In genomic region chr10:96719850-96720421, GRCh38 we compare ENCODE assay signal across 8 cellular contexts. TPM values are rescaled to one million over a fixed set of nuclear protein-coding genes. Genes with fewer than 3 reads are reported as not detected.
DNase-seq lines count a peak whose midpoint lies in the region; ATAC-seq, FAIRE-seq and TF ChIP-seq lines count a peak whose summit lies in the region.

No MANE protein-coding gene starts in this region.

- H3K79me2 ChIP-seq in SU-DHL-6 (ENCODE audit: insufficient read depth, low read length) = peaks cover 48% of the 10 kb centered on the region
- H3K79me2 ChIP-seq in GM12878 (ENCODE audit: control insufficient read depth, insufficient read depth, low read length) = peaks cover 48% of the 10 kb centered on the region

- RAD21 ChIA-PET in GM12878 (lab: Charles Lee; ENCODE audit: unreplicated experiment) = interaction anchor here (0.6 to 2.1 kb wide), 7 partner anchors 12 to 77 kb away, joined by 3 to 13 read pairs (median 4); no protein-coding TSS in a partner anchor

- TF ChIP-seq EP300 in GM12878 (IDR thresholded peaks at IDR 0.05; ENCODE audit: borderline replicate concordance in 1 of 2, control insufficient read depth in 1 of 2, low read depth in 2 of 2, low read length in 2 of 2) = no peak; a peak in 1 of 4 replicates

- H3K4me1 ChIP-seq in A673 (ENCODE audit: insufficient read depth, low read length, poor library complexity, severe bottlenecking) (peaks cover 5% of the 10 kb centered on the region), GM12878 (ENCODE audit: control insufficient read depth, insufficient read depth, low read length) (peaks cover 34% of the 10 kb centered on the region)

- H3K36me3 ChIP-seq in A673 (ENCODE audit: insufficient read depth, low read length, poor library complexity, severe bottlenecking) = no peaks in the 10 kb centered on the region
- peaks cover 8% of the 10 kb centered on the region; the same call in 1 of the 2 replicates for H3K36me3 ChIP-seq in SU-DHL-6 (ENCODE audit: low read length)
- no peaks in the 10 kb centered on the region; a peak in 1 of 4 replicates for H3K36me3 ChIP-seq in GM12878 (ENCODE audit: control insufficient read depth in 2 of 2, insufficient read depth in 2 of 2, low read length in 1 of 2)

- ATAC-seq in GM18868 (IDR thresholded peaks at IDR 0.05; ENCODE audit: unreplicated experiment) (peak; percentile 69), HG03354 (IDR thresholded peaks at IDR 0.05; ENCODE audit: poor library complexity, severe bottlenecking, unreplicated experiment) (peak; percentile 70), GM12878 (peak; percentile 82)

- H3K4me3 ChIP-seq in A673 (ENCODE audit: low read depth, low read length, poor library complexity, severe bottlenecking) (peak overlapping the region; percentile 44), SU-DHL-6 (ENCODE audit: insufficient read depth, low read length, poor library complexity, severe bottlenecking) (peak overlapping the region; percentile 78), GM12878 (peak overlapping the region; percentile 97)

- intact Hi-C loops in A673 (cut with micrococcal nuclease; ENCODE audit: unreplicated experiment) (no loop called here), GM12878 (cut with micrococcal nuclease; ENCODE audit: unreplicated experiment) (loop anchor here (1.0 to 10.0 kb wide), 5 partner anchors 20 to 135 kb away; partner anchors contain the start of gene TM9SF3)

- under 1% methylated on average over 22 of the region's 38 CpGs for WGBS in GM12878 (ENCODE audit: insufficient coverage, insufficient replicate concordance, low lambda C conversion rate, missing lambda C conversion rate)

- no peaks in the 10 kb centered on the region for H3K9me2 ChIP-seq in SU-DHL-6 (replicated peaks; ENCODE audit: insufficient read depth, low read length)

- peaks cover 28% of the 10 kb centered on the region for H3F3A ChIP-seq in SU-DHL-6 (ENCODE audit: insufficient read depth)

- H3K9ac ChIP-seq in SU-DHL-6 (ENCODE audit: low read length) (peak overlapping the region; percentile 83), GM12878 (ENCODE audit: control insufficient read depth, insufficient read depth, low read length) (peak overlapping the region; percentile 76)

- SMC1A ChIA-PET in GM12878 (lab: Charles Lee; ENCODE audit: uncharacterized antibody, unreplicated experiment) = interaction anchor here (1.3 to 2.4 kb wide), 8 partner anchors 13 to 135 kb away, joined by 3 to 13 read pairs (median 6); no protein-coding TSS in a partner anchor

- no peak overlapping the region for H2AFZ ChIP-seq in SU-DHL-6 (ENCODE audit: low read depth, low read length, severe bottlenecking)
- peak overlapping the region; percentile 82 for H2AFZ ChIP-seq in GM12878 (ENCODE audit: control insufficient read depth, low read depth, low read length)

- in situ Hi-C loops in GM12878 (cut with MboI) = loop anchor here (10.0 kb wide), 1 partner anchor 75 kb away; no protein-coding TSS in a partner anchor

- H3K4me2 ChIP-seq in SU-DHL-6 (ENCODE audit: low read depth, low read length, poor library complexity, severe bottlenecking) = peak overlapping the region; percentile 95
- H3K4me2 ChIP-seq in GM12878 (ENCODE audit: control insufficient read depth, insufficient read depth) = peak overlapping the region; percentile 97; the same call in 1 of the 2 replicates

- POLR2A ChIA-PET in A673 (lab: Charles Lee; ENCODE audit: low non-redundant PET) (no interaction called here), GM12878 (lab: Charles Lee) (interaction anchor here (0.6 to 1.2 kb wide), 2 partner anchors 17 to 24 kb away, joined by 3 to 4 read pairs; no protein-coding TSS in a partner anchor)

- TF ChIP-seq POLR2A in GM12878 (IDR thresholded peaks at IDR 0.05; ENCODE audit: low read depth, low read length) = no peak

- TF ChIP-seq CTCF in A673 (conservative IDR thresholded peaks at IDR 0.05; ENCODE audit: low read depth, low read length) (peak; percentile 43), SU-DHL-6 (IDR thresholded peaks at IDR 0.05; ENCODE audit: insufficient read depth, low read length, poor library complexity, severe bottlenecking) (peak; percentile 87), GM12878 (IDR thresholded peaks at IDR 0.05 in 2 of 3, conservative IDR thresholded peaks at IDR 0.05 in 1 of 3; ENCODE audit: control insufficient read depth in 2 of 3, extremely low read depth in 1 of 3, insufficient read depth in 1 of 3, low read depth in 3 of 3, low read length in 3 of 3) (peak; percentile 89 to 96 (median 89))

- TF ChIP-seq RAD21 in GM12878 (IDR thresholded peaks at IDR 0.05; ENCODE audit: insufficient read depth, low read depth, low read length) = peak; percentile 79

- H3K27ac ChIP-seq in A673 (ENCODE audit: low read depth, low read length, poor library complexity, severe bottlenecking) = no peak overlapping the region
- peak overlapping the region; percentile 96 for H3K27ac ChIP-seq in SU-DHL-6 (ENCODE audit: low read depth, low read length)
- H3K27ac ChIP-seq in GM12878 (ENCODE audit: control insufficient read depth, insufficient read depth) = peak overlapping the region; percentile 71

- no peak for FAIRE-seq in GM12878 (lab: Jason Lieb, UNC)

- DNase-seq in A673 (ENCODE audit: low spot score) (peak; percentile 12), GM12878 (ENCODE audit: low read depth, low spot score) (no peak), kidney glomerular epithelial cell (lab: John Stamatoyannopoulos, UW) (peak; percentile 23), NCI-H1694 (lab: John Stamatoyannopoulos, UW) (no peak)
- peak; percentile 29 to 51 for DNase-seq in stimulated activated CD4-positive, alpha-beta T cell treated with anti-CD3 and anti-CD28 coated beads, Interleukin-1b, Interleukin-23, amount 100 ng/mL, for 4 hours (ENCODE audit: low read depth in 2 of 2)

- H3K9me3 ChIP-seq in A673 (ENCODE audit: low read depth, low read length, poor library complexity, severe bottlenecking) (no peaks in the 10 kb centered on the region), SU-DHL-6 (ENCODE audit: insufficient read depth, low read length) (no peaks in the 10 kb centered on the region), GM12878 (replicated peaks; ENCODE audit: control insufficient read depth, insufficient read depth, low read length) (no peaks in the 10 kb centered on the region)

- H3K27me3 ChIP-seq in A673 (replicated peaks; ENCODE audit: insufficient read depth, low read depth, low read length, poor library complexity) (peaks cover 9% of the 10 kb centered on the region), SU-DHL-6 (ENCODE audit: low read length) (no peaks in the 10 kb centered on the region), GM12878 (replicated peaks in 1 of 2; ENCODE audit: control insufficient read depth in 2 of 2, insufficient read depth in 2 of 2, low read length in 1 of 2) (no peaks in the 10 kb centered on the region)

- CTCF ChIA-PET in A673 (lab: Charles Lee) = no interaction called here
- CTCF ChIA-PET in GM12878 (lab: Yijun Ruan, JAX) = interaction anchor here (1.5 to 2.3 kb wide), 7 partner anchors 18 to 128 kb away, joined by 3 to 13 read pairs (median 4); no protein-coding TSS in a partner anchor

- H4K20me1 ChIP-seq in SU-DHL-6 (ENCODE audit: low read depth, low read length) (no peaks in the 10 kb centered on the region), GM12878 (ENCODE audit: control insufficient read depth, insufficient read depth) (no peaks in the 10 kb centered on the region)

- no TSS peak for BruUV-seq in A673 (replicated peaks; lab: Mats Ljungman, UMichigan)
- no TSS peak for BruUV-seq in GM12878 (replicated peaks; lab: Mats Ljungman, UMichigan)

TF ChIP-seq in GM12878, 131 proteins besides CTCF, POLR2A, EP300 and RAD21 (continues in another document):
- TF ChIP-seq HDGF (IDR thresholded peaks at IDR 0.05) = peak; percentile 72; the same call in 1 of the 2 replicates
- TF ChIP-seq PRDM15 (CRISPR knock-in tag; IDR thresholded peaks at IDR 0.05) = no peak

RNA-seq across cellular contexts. Expression of gene PIK3AP1, which starts 0.4 kb away (rescaled TPM):
- 0.24 and 0.37 TPM in 2 replicates for total RNA-seq in A673 (2021)
- 528 and 572 TPM in 2 replicates for total RNA-seq in GM12878 (2013; cell fraction: nucleolus; rRNA removed)
- total RNA-seq in GM12878 (2014; rRNA removed) = 151 and 167 TPM in 2 replicates
- 143 and 148 TPM in 2 replicates for total RNA-seq in GM12878 (2014; rRNA removed; fragmentation: Illumina TruSeq; extraction: Trizol)
- total RNA-seq in GM12878 (2021) = 137 and 142 TPM in 2 replicates
- 51.5 TPM for polyA plus RNA-seq in GM12878 (2011; ENCODE audit: low read depth)
- polyA plus RNA-seq in GM12878 (2011; rRNA removed) = 281 and 306 TPM in 2 replicates
- polyA plus RNA-seq in GM12878 (2011; cell fraction: cytosol; rRNA removed) = 333 and 336 TPM in 2 replicates
- polyA plus RNA-seq in GM12878 (2011; cell fraction: nucleus; rRNA removed) = 200 and 264 TPM in 2 replicates
- polyA plus RNA-seq in GM12878 (2012) = 66.8 and 75.2 TPM in 2 replicates
- polyA plus RNA-seq in GM12878 (2014; fragmentation: Illumina TruSeq; extraction: Trizol) = 107 and 128 TPM in 2 replicates
- 10 to 100 TPM; 26.2 to 37.0 TPM for polyA plus RNA-seq in GM12878 (2014; fragmentation: Nextera tagmentation; extraction: Ambion mirVana)
- polyA plus RNA-seq in GM12878 (2014; rRNA removed) = 108 and 110 TPM in 2 replicates
- 10 to 100 TPM; 92.4 to 93.7 TPM for polyA plus RNA-seq in GM12878 (2016; fragmentation: Nextera tagmentation; extraction: Ambion mirVana)
- 802 and 813 TPM in 2 replicates for polyA minus RNA-seq in GM12878 (2011; rRNA and poly(A)+ RNA removed)
- polyA minus RNA-seq in GM12878 (2011; cell fraction: cytosol; rRNA and poly(A)+ RNA removed) = 162 and 192 TPM in 2 replicates
- 171 and 266 TPM in 2 replicates for polyA minus RNA-seq in GM12878 (2011; cell fraction: nucleus; rRNA and poly(A)+ RNA removed)

Comparison
In these comparisons a context has a peak if more than half of its experiments do, and no peak if none do; other contexts are left out.
1. DNase-seq: peak in A673 (single experiment), kidney glomerular epithelial cell (single experiment) and stimulated activated CD4-positive, alpha-beta T cell treated with anti-CD3 and anti-CD28 coated beads, Interleukin-1b, Interleukin-23, amount 100 ng/mL, for 4 hours (2 of 2); none in GM12878 (single experiment) and NCI-H1694 (single experiment).
2. H3K4me3 ChIP-seq: peak in every context shown above with its lines; median percentile 97 in GM12878; 78 in SU-DHL-6; 44 in A673.
3. RNA of gene PIK3AP1, which starts 0.4 kb away (total RNA-seq): 137 to 572 TPM in GM12878; 0.24 to 0.37 TPM in A673; every median in the first group is over 100 times any median in the second.
4. Peak in every context shown above with its lines, with median percentiles within 50 percentile points of each other: CTCF ChIP-seq and ATAC-seq.